18 cellular contexts compared by ENCODE assay signal in the genomic region with DNA sequence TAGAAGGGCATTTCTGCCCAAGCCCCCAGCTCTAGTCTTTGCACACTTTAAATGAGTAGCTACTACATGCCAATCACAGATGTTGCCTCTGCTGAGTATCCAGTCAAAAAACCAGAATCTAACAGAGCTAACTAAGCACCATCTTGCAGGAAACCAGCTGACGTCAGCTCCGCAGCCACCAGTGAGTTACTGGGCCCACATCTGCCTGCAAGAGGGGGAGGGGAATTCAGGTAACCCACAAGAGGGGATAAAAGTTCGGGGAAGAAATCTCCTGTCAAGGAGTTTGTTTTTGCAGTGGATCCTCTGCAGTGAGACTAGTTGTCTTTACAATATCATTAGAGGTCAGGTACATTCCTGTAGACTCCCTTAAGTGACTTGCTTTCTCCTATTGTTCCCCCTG. TPM values are rescaled to one million over a fixed set of nuclear protein-coding genes. Genes with fewer than 3 reads are reported as not detected.
DNase-seq lines count a peak whose midpoint lies in the region; ATAC-seq and TF ChIP-seq lines count a peak whose summit lies in the region.
"Had no signal": no experiment of that assay in that cellular context is flagged by ENCODE, and none has a peak within 500 bp of the region (broad histone marks: within the 10 kb centered on the region; RNA-seq: fewer than 3 reads in every experiment).

No MANE protein-coding gene starts in this region.

- DNase-seq in CD4-positive, alpha-beta T cell = peak in 3 of 10 experiments; percentile 43 to 66 (median 57)
- DNase-seq in GM23338 (ENCODE audit: low spot score) = peak; percentile 17
- peak; percentile 70 for DNase-seq in activated CD4-positive, alpha-beta memory T cell treated with anti-CD3 and anti-CD28 coated beads for 36 hours
- DNase-seq in effector memory CD8-positive, alpha-beta T cell = no peak
- no peak for DNase-seq in AML-193 (lab: John Stamatoyannopoulos, UW)
- no peak for DNase-seq in suprapubic skin (ENCODE audit: low spot score in 2 of 2)
- DNase-seq: adrenal gland, heart left ventricle, mucosa of descending colon, NCI-H146, PC-9, small intestine had no signal

- POLR2A ChIA-PET in CD4-positive, alpha-beta T cell (lab: Charles Lee) = interaction anchor here (1.4 to 6.9 kb wide), 5 partner anchors 8 to 36 kb away, joined by 3 to 90 read pairs (median 28); a partner anchor contains a TSS
- POLR2A ChIA-PET in activated CD4-positive, alpha-beta memory T cell treated with anti-CD3 and anti-CD28 coated beads for 36 hours (lab: Charles Lee) = interaction anchor here (0.6 to 4.7 kb wide), 6 partner anchors 8 to 154 kb away, joined by 3 to 25 read pairs (median 3); no protein-coding TSS in a partner anchor

- no peak for TF ChIP-seq POLR2A in suprapubic skin (IDR thresholded peaks at IDR 0.05)

- H2AFZ ChIP-seq in GM23338 = no peak overlapping the region
- H2AFZ ChIP-seq: parathyroid adenoma, PC-9 had no signal

- WGBS in suprapubic skin = 100% methylated on average over 3 of the region's 3 CpGs

- H3K27ac Mint-ChIP-seq in CD4-positive, alpha-beta T cell = peak overlapping the region; percentile 96
- no peak overlapping the region for H3K27ac Mint-ChIP-seq in GM23338
- H3K27ac Mint-ChIP-seq in activated CD4-positive, alpha-beta memory T cell treated with anti-CD3 and anti-CD28 coated beads for 36 hours = peak overlapping the region; percentile 99
- peak overlapping the region; percentile 92 to 100 for H3K27ac Mint-ChIP-seq in effector memory CD8-positive, alpha-beta T cell

- H3K4me3 Mint-ChIP-seq in CD4-positive, alpha-beta T cell = peak overlapping the region; percentile 57
- no peak overlapping the region for H3K4me3 Mint-ChIP-seq in GM23338
- H3K4me3 Mint-ChIP-seq in activated CD4-positive, alpha-beta memory T cell treated with anti-CD3 and anti-CD28 coated beads for 36 hours = peak overlapping the region; percentile 14
- peak overlapping the region; percentile 82 to 86 for H3K4me3 Mint-ChIP-seq in effector memory CD8-positive, alpha-beta T cell

- no peaks in the 10 kb centered on the region for H3K79me2 ChIP-seq in GM23338 (replicated peaks; ENCODE audit: insufficient read depth)

- ATAC-seq in CD4-positive, alpha-beta T cell (ENCODE audit: poor library complexity) = peak; percentile 15
- no peak for ATAC-seq in GM23338
- ATAC-seq in effector memory CD8-positive, alpha-beta T cell (replicated peaks) = peak; percentile 17
- no peak for ATAC-seq in GM21367 (IDR thresholded peaks at IDR 0.05; ENCODE audit: unreplicated experiment)
- no peak for ATAC-seq in GM18520 (IDR thresholded peaks at IDR 0.05; ENCODE audit: unreplicated experiment)
- ATAC-seq: esophagus mucosa, heart left ventricle, mucosa of descending colon had no signal

- H3K4me1 Mint-ChIP-seq in CD4-positive, alpha-beta T cell (ENCODE audit: low read depth) = peaks cover 100% of the 10 kb centered on the region
- peaks cover 28% of the 10 kb centered on the region for H3K4me1 Mint-ChIP-seq in GM23338
- H3K4me1 Mint-ChIP-seq in activated CD4-positive, alpha-beta memory T cell treated with anti-CD3 and anti-CD28 coated beads for 36 hours (ENCODE audit: low read depth) = peaks cover 94% of the 10 kb centered on the region
- peaks cover 82 to 95% of the 10 kb centered on the region in 2 donors for H3K4me1 Mint-ChIP-seq in effector memory CD8-positive, alpha-beta T cell (ENCODE audit: low read depth in 2 of 2)

- TF ChIP-seq EP300 in suprapubic skin (IDR thresholded peaks at IDR 0.05) = no peak

- no peaks in the 10 kb centered on the region for H3K27me3 Mint-ChIP-seq in CD4-positive, alpha-beta T cell
- H3K27me3 Mint-ChIP-seq in GM23338 (ENCODE audit: insufficient read depth, low read depth, poor library complexity) = peaks cover 3% of the 10 kb centered on the region
- H3K27me3 Mint-ChIP-seq in activated CD4-positive, alpha-beta memory T cell treated with anti-CD3 and anti-CD28 coated beads for 36 hours = no peaks in the 10 kb centered on the region
- H3K27me3 Mint-ChIP-seq in effector memory CD8-positive, alpha-beta T cell = no peaks in the 10 kb centered on the region

- no peak overlapping the region; the same call in 1 of the 2 replicates for H3K4me2 ChIP-seq in GM23338

- H3K9me3 Mint-ChIP-seq in CD4-positive, alpha-beta T cell = no peaks in the 10 kb centered on the region
- peaks cover 4% of the 10 kb centered on the region; the same call in 1 of the 3 replicates for H3K9me3 Mint-ChIP-seq in GM23338
- no peaks in the 10 kb centered on the region for H3K9me3 Mint-ChIP-seq in activated CD4-positive, alpha-beta memory T cell treated with anti-CD3 and anti-CD28 coated beads for 36 hours
- no peaks in the 10 kb centered on the region for H3K9me3 Mint-ChIP-seq in effector memory CD8-positive, alpha-beta T cell

- TF ChIP-seq CTCF in CD4-positive, alpha-beta T cell (IDR thresholded peaks at IDR 0.05) = no peak
- TF ChIP-seq CTCF in GM23338 (conservative IDR thresholded peaks at IDR 0.05; ENCODE audit: low read depth in 2 of 2) = no peak
- no peak for TF ChIP-seq CTCF in suprapubic skin (IDR thresholded peaks at IDR 0.05)

- no peaks in the 10 kb centered on the region for H4K20me1 ChIP-seq in GM23338 (replicated peaks; ENCODE audit: insufficient read depth)

- no peak overlapping the region for H3K27ac ChIP-seq in CD4-positive, alpha-beta T cell (ENCODE audit: low read depth, low read length)
- H3K27ac ChIP-seq in GM23338 (ENCODE audit: low read depth) (no peak overlapping the region), suprapubic skin (no peak overlapping the region)
- H3K27ac ChIP-seq: adrenal gland, parathyroid adenoma, PC-9, tibial nerve had no signal

- H3K9me3 ChIP-seq in CD4-positive, alpha-beta T cell (ENCODE audit: control insufficient read depth, low read length) = no peaks in the 10 kb centered on the region
- H3K9me3 ChIP-seq in suprapubic skin = no peaks in the 10 kb centered on the region
- H3K9me3 ChIP-seq: adrenal gland, mucosa of descending colon, tibial nerve had no signal

- CTCF ChIA-PET in CD4-positive, alpha-beta T cell (lab: Charles Lee) = interaction anchor here (1.0 to 1.1 kb wide), 2 partner anchors 15 to 150 kb away, joined by 3 read pairs; no protein-coding TSS in a partner anchor
- CTCF ChIA-PET in activated CD4-positive, alpha-beta memory T cell treated with anti-CD3 and anti-CD28 coated beads for 36 hours (lab: Charles Lee) = interaction anchor here (2.0 to 7.9 kb wide), 2 partner anchors 10 to 14 kb away, joined by 5 to 113 read pairs; no protein-coding TSS in a partner anchor

- H3K36me3 ChIP-seq in GM23338 (ENCODE audit: insufficient read depth) = no peaks in the 10 kb centered on the region
- H3K36me3 ChIP-seq in suprapubic skin = no peaks in the 10 kb centered on the region
- H3K36me3 ChIP-seq: adrenal gland had no signal

- H3K27me3 ChIP-seq in CD4-positive, alpha-beta T cell (ENCODE audit: control insufficient read depth, insufficient read depth, low read length) = no peaks in the 10 kb centered on the region
- H3K27me3 ChIP-seq in GM23338 (ENCODE audit: insufficient read depth) = no peaks in the 10 kb centered on the region
- no peaks in the 10 kb centered on the region for H3K27me3 ChIP-seq in suprapubic skin
- H3K27me3 ChIP-seq: adrenal gland; BLaER1 treated with 17β-estradiol and CSF1 and Interleukin-3, amounts not matched to agents 10 nM and 100 nM; heart left ventricle; tibial nerve had no signal

- H3F3A ChIP-seq in GM23338 (replicated peaks; ENCODE audit: low read depth) = no peaks in the 10 kb centered on the region

- H3K36me3 Mint-ChIP-seq in CD4-positive, alpha-beta T cell (ENCODE audit: low read depth) = peaks cover 98% of the 10 kb centered on the region
- no peaks in the 10 kb centered on the region; the same call in 2 of the 3 replicates for H3K36me3 Mint-ChIP-seq in GM23338 (ENCODE audit: low read depth)
- peaks cover 77% of the 10 kb centered on the region for H3K36me3 Mint-ChIP-seq in activated CD4-positive, alpha-beta memory T cell treated with anti-CD3 and anti-CD28 coated beads for 36 hours
- H3K36me3 Mint-ChIP-seq in effector memory CD8-positive, alpha-beta T cell (ENCODE audit: insufficient read depth) = peaks cover 99% of the 10 kb centered on the region

- no peak overlapping the region for H3K4me3 ChIP-seq in GM23338
- no peak overlapping the region for H3K4me3 ChIP-seq in suprapubic skin
- H3K4me3 ChIP-seq: adrenal gland; BLaER1 treated with 17β-estradiol and CSF1 and Interleukin-3, amounts not matched to agents 10 nM and 100 nM; heart left ventricle; mucosa of descending colon; PC-9; tibial nerve had no signal

- intact Hi-C loops in CD4-positive, alpha-beta T cell (cut with DNase I, micrococcal nuclease) = loop anchor here (10.0 kb wide), 2 partner anchors 223 to 237 kb away; no protein-coding TSS in a partner anchor
- intact Hi-C loops in activated CD4-positive, alpha-beta memory T cell treated with anti-CD3 and anti-CD28 coated beads for 36 hours (cut with micrococcal nuclease) = loop anchor here (10.0 kb wide), 1 partner anchor 517 kb away; a partner anchor contains a TSS

- H3K9me2 ChIP-seq in GM23338 (ENCODE audit: insufficient read depth) = peaks cover 5% of the 10 kb centered on the region; the same call in 1 of the 2 replicates

- peaks cover 22% of the 10 kb centered on the region; the same call in 1 of the 2 replicates for H3K4me1 ChIP-seq in GM23338 (ENCODE audit: insufficient read depth)
- H3K4me1 ChIP-seq in suprapubic skin = peaks cover 92% of the 10 kb centered on the region

TF ChIP-seq in GM23338, 12 proteins besides CTCF, POLR2A, EP300 and RAD21 (continues in another document):
- TF ChIP-seq EZH2 (IDR thresholded peaks at IDR 0.05; ENCODE audit: low read depth, unreplicated experiment) = no peak
- no peak for TF ChIP-seq POLR2AphosphoS5 (IDR thresholded peaks at IDR 0.05; ENCODE audit: low read depth)
- no peak for TF ChIP-seq NANOG (IDR thresholded peaks at IDR 0.05; ENCODE audit: borderline replicate concordance)

RNA-seq across cellular contexts. Expression of a gene that starts 9.2 kb away (rescaled TPM):
- total RNA-seq in CD4-positive, alpha-beta T cell = 1,000 to 10,000 TPM; 1,283 to 1,330 TPM
- 8.3 and 10.1 TPM in 2 replicates for total RNA-seq in GM23338 (2014; rRNA removed; shearing (Covaris generic))
- 3.8 and 4.0 TPM in 2 replicates for polyA plus RNA-seq in GM23338 (2016; fragmentation: Nextera tagmentation; extraction: Ambion mirVana)
- 100 to 1,000 TPM; 440 to 442 TPM for total RNA-seq in activated CD4-positive, alpha-beta memory T cell treated with anti-CD3 and anti-CD28 coated beads for 36 hours
- 1,000 to 10,000 TPM; 1,361 to 2,207 (median 1,502) TPM for total RNA-seq in suprapubic skin

Comparison
In these comparisons a context has a peak if more than half of its experiments do, and no peak if none do; other contexts are left out.
1. ATAC-seq: peak in CD4-positive, alpha-beta T cell (single experiment) and effector memory CD8-positive, alpha-beta T cell (single experiment); none in GM23338 (single experiment), GM21367 (single experiment) and GM18520 (single experiment).
2. DNase-seq: peak in GM23338 (single experiment) and activated CD4-positive, alpha-beta memory T cell treated with anti-CD3 and anti-CD28 coated beads for 36 hours (single experiment); none in effector memory CD8-positive, alpha-beta T cell (0 of 3), AML-193 (0 of 2) and suprapubic skin (0 of 2).
3. RNA of a gene that starts 9.2 kb away (total RNA-seq): 1,361 to 2,207 TPM in suprapubic skin, 1,283 to 1,330 TPM in CD4-positive, alpha-beta T cell and 440 to 442 TPM in activated CD4-positive, alpha-beta memory T cell treated with anti-CD3 and anti-CD28 coated beads for 36 hours; 8.3 to 10.1 TPM in GM23338; every median in the first group is over 10 times any median in the second.